11 cellular contexts compared by ENCODE assay signal in the genomic region with DNA sequence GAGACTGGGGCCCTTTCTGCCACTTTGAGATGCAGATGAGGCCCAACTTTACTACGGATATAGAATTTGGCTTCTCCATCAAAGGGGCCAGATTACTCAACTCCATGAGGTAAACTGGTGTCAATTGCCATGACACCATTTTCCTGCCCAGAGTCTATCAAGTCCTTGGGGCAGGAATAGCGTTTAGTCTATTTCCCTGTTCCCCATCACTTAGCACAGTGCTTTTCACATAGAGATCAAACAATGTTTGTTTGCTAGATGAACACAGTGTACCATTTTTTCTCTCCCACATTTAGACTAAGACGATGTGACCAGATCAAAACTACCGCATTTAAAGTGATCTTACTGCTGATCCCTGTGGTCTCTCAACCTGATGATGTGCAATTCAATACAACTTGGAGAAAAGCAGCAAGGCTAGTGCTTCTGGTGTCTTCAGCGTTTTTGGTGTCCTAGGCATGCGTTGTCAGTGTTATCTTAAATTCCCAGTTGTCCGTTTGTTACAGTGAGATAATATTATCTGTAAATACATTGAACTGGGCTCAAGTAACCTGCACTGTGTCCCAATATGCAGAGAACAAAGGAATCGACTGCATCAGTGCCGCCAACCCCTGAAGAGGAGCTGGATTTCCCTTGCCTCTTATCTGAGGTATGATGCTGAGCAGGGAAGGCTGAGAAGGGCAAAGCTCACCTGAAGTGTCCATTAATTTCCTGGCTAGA.
"Had no signal": no experiment of that assay in that cellular context is flagged by ENCODE, and none has a peak within 500 bp of the region (broad histone marks: within the 10 kb centered on the region; RNA-seq: fewer than 3 reads in every experiment).

No MANE protein-coding gene starts in this region.

- DNase-seq: activated gamma-delta T cell treated with Interleukin-2 at 50 U/mL for 16 hours; activated T-cell treated with anti-CD3 and anti-CD28 coated beads, Interleukin-2, amount 50 U/mL, for 1 hour; aorta; central memory CD4-positive, alpha-beta T cell; dermis blood vessel endothelial cell; effector CD8-positive, alpha-beta T cell; foreskin fibroblast; pancreas; stimulated activated CD4-positive, alpha-beta T cell treated with anti-CD3 and anti-CD28 coated beads, Interleukin-4, amount 100 ng/mL, for 24 hours; stimulated activated naive CD4-positive, alpha-beta T cell treated with Interleukin-2 at 50 U/mL for 16 hours; upper lobe of left lung had no signal

- H3K9me3 ChIP-seq: pancreas, upper lobe of left lung had no signal

- H3K27ac ChIP-seq: pancreas, upper lobe of left lung had no signal

- H3K36me3 ChIP-seq: pancreas, upper lobe of left lung had no signal

- H3K27me3 ChIP-seq: upper lobe of left lung had no signal

- H3K4me1 ChIP-seq: pancreas, upper lobe of left lung had no signal

- H3K4me3 ChIP-seq: pancreas, upper lobe of left lung had no signal
